Comparison of ENCODE assay signal across 8 cellular contexts in genomic region chr1:1304331-1305299, GRCh38. TPM values are rescaled to one million over a fixed set of nuclear protein-coding genes. Genes with fewer than 3 reads are reported as not detected.
DNase-seq lines count a peak whose midpoint lies in the region; ATAC-seq and TF ChIP-seq lines count a peak whose summit lies in the region.

No MANE protein-coding gene starts in this region.

- H3K36me3 ChIP-seq in liver (ENCODE audit: control insufficient read depth in 4 of 4, insufficient read depth in 3 of 4, low read depth in 1 of 4, low read length in 3 of 4) (no peaks in the 10 kb centered on the region), stomach smooth muscle (ENCODE audit: control insufficient read depth in 2 of 2, insufficient read depth in 2 of 2, low read length in 2 of 2) (no peaks in the 10 kb centered on the region)

- no peaks in the 10 kb centered on the region for H3K36me3 Mint-ChIP-seq in activated naive CD4-positive, alpha-beta T cell treated with anti-CD3 and anti-CD28 coated beads, Interleukin-2, amount 50 U/mL, for 24 hours
- H3K36me3 Mint-ChIP-seq in activated naive CD4-positive, alpha-beta T cell treated with anti-CD3 and anti-CD28 coated beads, Interleukin-2, amount 50 U/mL, for 72 hours, result peaks cover 0 to 7% of the 10 kb centered on the region in 2 donors

- no peak for TF ChIP-seq CTCF in liver (IDR thresholded peaks at IDR 0.05; ENCODE audit: low read depth, low read length, missing input control)

- H3K27me3 ChIP-seq in liver (ENCODE audit: control insufficient read depth in 4 of 4, insufficient read depth in 4 of 4, low read length in 3 of 4) (no peaks in the 10 kb centered on the region), stomach smooth muscle (ENCODE audit: control insufficient read depth in 1 of 2, insufficient read depth in 2 of 2, low read length in 2 of 2) (no peaks in the 10 kb centered on the region)

- no peak overlapping the region for H3K4me3 ChIP-seq in liver (ENCODE audit: low read depth in 1 of 3, low read length in 3 of 3)
- peak overlapping the region; percentile 74 to 83 for H3K4me3 ChIP-seq in stomach smooth muscle (ENCODE audit: low read length in 2 of 2)

- H3K27ac Mint-ChIP-seq in activated naive CD4-positive, alpha-beta T cell treated with anti-CD3 and anti-CD28 coated beads, Interleukin-2, amount 50 U/mL, for 24 hours, result no peak overlapping the region
- no peak overlapping the region for H3K27ac Mint-ChIP-seq in activated naive CD4-positive, alpha-beta T cell treated with anti-CD3 and anti-CD28 coated beads, Interleukin-2, amount 50 U/mL, for 72 hours

- peaks cover 16 to 39% (median 33%) of the 10 kb centered on the region in 4 donors for H3K4me1 ChIP-seq in liver (ENCODE audit: control insufficient read depth in 4 of 4, insufficient read depth in 4 of 4, low read length in 3 of 4)
- peaks cover 51% of the 10 kb centered on the region for H3K4me1 ChIP-seq in stomach smooth muscle (ENCODE audit: control insufficient read depth, insufficient read depth, low read length)

- H3K9ac ChIP-seq in liver (ENCODE audit: low read depth in 1 of 2, low read length in 2 of 2) (peak overlapping the region in 1 of 2 donors; percentile 25), stomach smooth muscle (ENCODE audit: low read length in 2 of 2) (peak overlapping the region; percentile 71 to 76)

- no peaks in the 10 kb centered on the region for H3K27me3 Mint-ChIP-seq in activated naive CD4-positive, alpha-beta T cell treated with anti-CD3 and anti-CD28 coated beads, Interleukin-2, amount 50 U/mL, for 24 hours

- WGBS in liver, result 44% methylated on average over 29 of the region's 29 CpGs

- H3K9me3 ChIP-seq in liver (ENCODE audit: control insufficient read depth in 4 of 4, low read length in 3 of 4), result no peaks in the 10 kb centered on the region
- H3K9me3 ChIP-seq in stomach smooth muscle (ENCODE audit: control insufficient read depth in 2 of 2, low read length in 2 of 2), result no peaks in the 10 kb centered on the region

- DNase-seq in activated naive CD4-positive, alpha-beta T cell treated with anti-CD3 and anti-CD28 coated beads, Interleukin-2, amount 50 U/mL, for 72 hours (ENCODE audit: low spot score in 2 of 2), result no peak
- DNase-seq in OCI-M1 (lab: John Stamatoyannopoulos, UW) (peak; percentile 53), dedifferentiated amniotic fluid mesenchymal stem cell (ENCODE audit: extremely low spot score) (peak; percentile 45)

- peak overlapping the region; percentile 88 for H3K4me3 Mint-ChIP-seq in activated naive CD4-positive, alpha-beta T cell treated with anti-CD3 and anti-CD28 coated beads, Interleukin-2, amount 50 U/mL, for 24 hours

- no peak for ATAC-seq in activated naive CD4-positive, alpha-beta T cell treated with anti-CD3 and anti-CD28 coated beads, Interleukin-2, amount 50 U/mL, for 72 hours
- ATAC-seq in GM19035 (IDR thresholded peaks at IDR 0.05; ENCODE audit: unreplicated experiment) (no peak), HG03571 (IDR thresholded peaks at IDR 0.05; ENCODE audit: unreplicated experiment) (no peak)

- H3K27ac ChIP-seq in liver (ENCODE audit: low read depth in 1 of 2, low read length in 2 of 2) (peak overlapping the region; percentile 37 to 40), stomach smooth muscle (ENCODE audit: low read length) (peak overlapping the region; percentile 71)

- peaks cover 15% of the 10 kb centered on the region for H3K4me1 Mint-ChIP-seq in activated naive CD4-positive, alpha-beta T cell treated with anti-CD3 and anti-CD28 coated beads, Interleukin-2, amount 50 U/mL, for 24 hours

- TF ChIP-seq RAD21 in liver (IDR thresholded peaks at IDR 0.05), result no peak

- H3K9me3 Mint-ChIP-seq in activated naive CD4-positive, alpha-beta T cell treated with anti-CD3 and anti-CD28 coated beads, Interleukin-2, amount 50 U/mL, for 24 hours, result no peaks in the 10 kb centered on the region
- no peaks in the 10 kb centered on the region for H3K9me3 Mint-ChIP-seq in activated naive CD4-positive, alpha-beta T cell treated with anti-CD3 and anti-CD28 coated beads, Interleukin-2, amount 50 U/mL, for 72 hours

TF ChIP-seq in liver, 16 proteins besides CTCF, POLR2A, EP300 and RAD21:
- TF ChIP-seq ZBTB33 (IDR thresholded peaks at IDR 0.05) (no peak), FOXA2 (IDR thresholded peaks at IDR 0.05) (no peak), REST (IDR thresholded peaks at IDR 0.05) (no peak), GABPA (IDR thresholded peaks at IDR 0.05 in 1 of 2, conservative IDR thresholded peaks at IDR 0.05 in 1 of 2) (peak in 1 of 2 donors; percentile 18)
TF ChIP-seq in liver: peak in this region for 1.

RNA-seq across cellular contexts. Expression of gene ACAP3, which starts 3.1 kb away (rescaled TPM):
- 10 to 100 TPM; 38.3 to 52.4 TPM for total RNA-seq in activated naive CD4-positive, alpha-beta T cell treated with anti-CD3 and anti-CD28 coated beads, Interleukin-2, amount 50 U/mL, for 72 hours
- 10 to 100 TPM; 17.9 to 24.8 TPM for total RNA-seq in liver
- 10 to 100 TPM in 1 of 2 donors, 1 to 10 TPM in 1; 2.7 to 12.0 TPM for polyA plus RNA-seq in liver

RNA-seq across cellular contexts. Expression of gene PUSL1, which starts 3.8 kb away (rescaled TPM):
- total RNA-seq in activated naive CD4-positive, alpha-beta T cell treated with anti-CD3 and anti-CD28 coated beads, Interleukin-2, amount 50 U/mL, for 72 hours, result 10 to 100 TPM; 15.1 to 39.5 TPM
- total RNA-seq in liver, result 10 to 100 TPM in 1 of 2 donors, 1 to 10 TPM in 1; 9.3 to 11.2 TPM
- polyA plus RNA-seq in liver, result 10 to 100 TPM in 1 of 2 donors, 1 to 10 TPM in 1; 9.5 to 14.9 TPM

RNA-seq across cellular contexts. Expression of gene INTS11, which starts 19.8 kb away (rescaled TPM):
- 100 to 1,000 TPM; 119 to 142 TPM for total RNA-seq in activated naive CD4-positive, alpha-beta T cell treated with anti-CD3 and anti-CD28 coated beads, Interleukin-2, amount 50 U/mL, for 72 hours
- total RNA-seq in liver, result 10 to 100 TPM; 30.7 to 40.5 TPM
- polyA plus RNA-seq in liver, result 10 to 100 TPM; 26.3 to 38.3 TPM

RNA-seq across cellular contexts. Expression of gene CPTP, which starts 20.0 kb away (rescaled TPM):
- total RNA-seq in activated naive CD4-positive, alpha-beta T cell treated with anti-CD3 and anti-CD28 coated beads, Interleukin-2, amount 50 U/mL, for 72 hours, result 10 to 100 TPM in 1 of 2 donors, 1 to 10 TPM in 1; 9.8 to 12.2 TPM
- total RNA-seq in liver, result 10 to 100 TPM in 1 of 2 donors, 1 to 10 TPM in 1; 7.9 to 14.6 TPM
- 10 to 100 TPM; 30.4 to 45.1 TPM for polyA plus RNA-seq in liver

RNA-seq across cellular contexts. Expression of gene SCNN1D, which starts 24.4 kb away (rescaled TPM):
- 10 to 100 TPM in 1 of 2 donors, 1 to 10 TPM in 1; 3.2 to 11.7 TPM for total RNA-seq in activated naive CD4-positive, alpha-beta T cell treated with anti-CD3 and anti-CD28 coated beads, Interleukin-2, amount 50 U/mL, for 72 hours
- 1 to 10 TPM in 1 of 2 donors, under 1 TPM in 1; 0.79 to 1.5 TPM for total RNA-seq in liver
- 1 to 10 TPM in 1 of 2 donors, under 1 TPM in 1; 0.51 to 1.1 TPM for polyA plus RNA-seq in liver

Comparison
In these comparisons a context has a peak if more than half of its experiments do, and no peak if none do; other contexts are left out.
1. DNase-seq: peak in OCI-M1 (single experiment) and dedifferentiated amniotic fluid mesenchymal stem cell (single experiment); none in activated naive CD4-positive, alpha-beta T cell treated with anti-CD3 and anti-CD28 coated beads, Interleukin-2, amount 50 U/mL, for 72 hours (0 of 2).
2. H3K4me3 ChIP-seq: peak in stomach smooth muscle (2 of 2); none in liver (0 of 3).